Comparison of ENCODE assay signal across 37 cellular contexts in genomic region chr1:38889589-38889988, GRCh38. TPM values are rescaled to one million over a fixed set of nuclear protein-coding genes. Genes with fewer than 3 reads are reported as not detected.
"Had no signal": no experiment of that assay in that cellular context is flagged by ENCODE, and none has a peak within 500 bp of the region (broad histone marks: within the 10 kb centered on the region; RNA-seq: fewer than 3 reads in every experiment).

No MANE protein-coding gene starts in this region.

- H3K27ac ChIP-seq: adrenal gland, body of pancreas, brain microvascular endothelial cell, breast epithelium, VCaP had no signal

- H3K36me3 ChIP-seq: adrenal gland, brain microvascular endothelial cell, breast epithelium had no signal

- ATAC-seq: activated CD8-positive, alpha-beta T cell treated with anti-CD3 and anti-CD28 coated beads for 36 hours; activated naive CD4-positive, alpha-beta T cell treated with anti-CD3 and anti-CD28 coated beads, Interleukin-2, amount 50 U/mL, for 72 hours; activated T-cell treated with anti-CD3 and anti-CD28 coated beads, Interleukin-2, amount 50 U/mL, for 4 hours; activated T-cell treated with anti-CD3 and anti-CD28 coated beads, Interleukin-2, amount 50 U/mL, for 72 hours; activated T-helper 17 cell treated with anti-CD3 and anti-CD28 coated beads, Interleukin-2, amount 50 U/mL, for 72 hours; body of pancreas had no signal

- H3K9me3 ChIP-seq: adrenal gland, body of pancreas, breast epithelium had no signal

- H3K27me3 ChIP-seq: adrenal gland, body of pancreas, brain microvascular endothelial cell, breast epithelium had no signal

- H3K4me1 ChIP-seq: adrenal gland, body of pancreas, breast epithelium had no signal

- H3K4me3 ChIP-seq: adrenal gland, body of pancreas, breast epithelium had no signal

- FAIRE-seq: TTC549 had no signal

- DNase-seq: activated B cell treated with CpG ODN at 0.5 μM for 24 hours; activated CD4-positive, alpha-beta memory T cell treated with anti-CD3 and anti-CD28 coated beads for 36 hours; activated CD4-positive, alpha-beta T cell treated with anti-CD3 and anti-CD28 coated beads for 4 hours; activated CD4-positive, alpha-beta T cell treated with anti-CD3 and anti-CD28 coated beads, Interleukin-2, amount 10 ng/mL, durations not matched to agents 24 days and 14 days; activated CD4-positive, alpha-beta T cell treated with anti-CD3 and anti-CD28 coated beads, Interleukin-2, amount 50 U/mL, for 1 hour; activated CD4-positive, alpha-beta T cell treated with anti-CD3 and anti-CD28 coated beads, Interleukin-2, amount 50 U/mL, for 4 hours; activated CD4-positive, CD25-positive, alpha-beta regulatory T cell treated with anti-CD3 and anti-CD28 coated beads, Interleukin-2, amount 50 U/mL, for 72 hours; activated CD8-positive, alpha-beta memory T cell treated with anti-CD3 and anti-CD28 coated beads, Interleukin-2, amount 50 U/mL, for 4 hours; activated CD8-positive, alpha-beta T cell treated with anti-CD3 and anti-CD28 coated beads for 36 hours; activated effector memory CD4-positive, alpha-beta T cell treated with anti-CD3 and anti-CD28 coated beads, Interleukin-2, amount 50 U/mL, for 16 hours; activated gamma-delta T cell treated with Interleukin-2 at 50 U/mL for 16 hours; activated naive CD4-positive, alpha-beta T cell; activated naive CD4-positive, alpha-beta T cell treated with anti-CD3 and anti-CD28 coated beads for 36 hours; activated naive CD4-positive, alpha-beta T cell treated with anti-CD3 and anti-CD28 coated beads, Interleukin-2, amount 50 U/mL, for 16 hours; activated naive CD8-positive, alpha-beta T cell treated with anti-CD3 and anti-CD28 coated beads for 36 hours; activated T-cell treated with anti-CD3 and anti-CD28 coated beads for 4 hours; activated T-cell treated with anti-CD3 and anti-CD28 coated beads, Interleukin-2, amount 50 U/mL, for 1 hour; activated T-cell treated with anti-CD3 and anti-CD28 coated beads, Interleukin-2, amount 50 U/mL, for 4 hours; activated T-cell treated with anti-CD3 and anti-CD28 coated beads, Interleukin-2, amount 50 U/mL, for 72 hours; adrenal gland; amniotic stem cell; aorta; body of pancreas; brain microvascular endothelial cell; central memory CD4-positive, alpha-beta T cell; T-helper 1 cell; T-helper 2 cell; T-helper 9 cell had no signal

RNA-seq across cellular contexts. Expression of gene GJA9, which starts 8.2 kb away (rescaled TPM):
- total RNA-seq: activated B cell treated with CpG ODN at 0.5 μM for 24 hours; activated CD4-positive, alpha-beta memory T cell treated with anti-CD3 and anti-CD28 coated beads for 36 hours; activated CD4-positive, alpha-beta T cell treated with anti-CD3 and anti-CD28 coated beads, Interleukin-2, amount 10 ng/mL, durations not matched to agents 24 days and 14 days; activated CD8-positive, alpha-beta memory T cell treated with anti-CD3 and anti-CD28 coated beads for 36 hours; activated CD8-positive, alpha-beta T cell treated with anti-CD3 and anti-CD28 coated beads for 36 hours; activated naive CD4-positive, alpha-beta T cell treated with anti-CD3 and anti-CD28 coated beads for 36 hours; activated naive CD4-positive, alpha-beta T cell treated with anti-CD3 and anti-CD28 coated beads, Interleukin-2, amount 50 U/mL, for 72 hours; activated naive CD8-positive, alpha-beta T cell treated with anti-CD3 and anti-CD28 coated beads for 36 hours; activated T-cell treated with anti-CD3 and anti-CD28 coated beads, Interleukin-2, amount 50 U/mL, for 4 hours; activated T-cell treated with anti-CD3 and anti-CD28 coated beads, Interleukin-2, amount 50 U/mL, for 72 hours; activated T-helper 1 cell treated with anti-CD3 and anti-CD28 coated beads, Interleukin-12 subunit alpha, Interleukin-12 subunit beta, Interleukin-2, Interleukin-4 antibody, amounts not matched to agents 30 ng/mL and 10 ng/mL and 1 ng/mL, durations not matched to agents 14 hours and 24 hours and 36 hours; activated T-helper 17 cell treated with anti-CD3 and anti-CD28 coated beads, Interleukin-2, amount 50 U/mL, for 72 hours; adrenal gland; aorta; astrocyte; body of pancreas; breast epithelium; cardiac septum had no signal
- polyA plus RNA-seq: adrenal gland, aorta had no signal

RNA-seq across cellular contexts. Expression of gene RHBDL2, which starts 52.0 kb away (rescaled TPM):
- total RNA-seq: activated B cell treated with CpG ODN at 0.5 μM for 24 hours; activated CD4-positive, alpha-beta memory T cell treated with anti-CD3 and anti-CD28 coated beads for 36 hours; activated CD4-positive, alpha-beta T cell treated with anti-CD3 and anti-CD28 coated beads, Interleukin-2, amount 10 ng/mL, durations not matched to agents 24 days and 14 days; activated CD8-positive, alpha-beta memory T cell treated with anti-CD3 and anti-CD28 coated beads for 36 hours; activated CD8-positive, alpha-beta T cell treated with anti-CD3 and anti-CD28 coated beads for 36 hours; activated naive CD4-positive, alpha-beta T cell treated with anti-CD3 and anti-CD28 coated beads for 36 hours; activated naive CD4-positive, alpha-beta T cell treated with anti-CD3 and anti-CD28 coated beads, Interleukin-2, amount 50 U/mL, for 72 hours; activated naive CD8-positive, alpha-beta T cell treated with anti-CD3 and anti-CD28 coated beads for 36 hours; activated T-cell treated with anti-CD3 and anti-CD28 coated beads, Interleukin-2, amount 50 U/mL, for 4 hours; activated T-cell treated with anti-CD3 and anti-CD28 coated beads, Interleukin-2, amount 50 U/mL, for 72 hours; activated T-helper 1 cell treated with anti-CD3 and anti-CD28 coated beads, Interleukin-12 subunit alpha, Interleukin-12 subunit beta, Interleukin-2, Interleukin-4 antibody, amounts not matched to agents 30 ng/mL and 10 ng/mL and 1 ng/mL, durations not matched to agents 14 hours and 24 hours and 36 hours; activated T-helper 17 cell treated with anti-CD3 and anti-CD28 coated beads, Interleukin-2, amount 50 U/mL, for 72 hours; astrocyte; cardiac septum had no signal
- polyA plus RNA-seq: aorta had no signal
